Comparison of ENCODE assay signal across 25 cellular contexts in the genomic region with DNA sequence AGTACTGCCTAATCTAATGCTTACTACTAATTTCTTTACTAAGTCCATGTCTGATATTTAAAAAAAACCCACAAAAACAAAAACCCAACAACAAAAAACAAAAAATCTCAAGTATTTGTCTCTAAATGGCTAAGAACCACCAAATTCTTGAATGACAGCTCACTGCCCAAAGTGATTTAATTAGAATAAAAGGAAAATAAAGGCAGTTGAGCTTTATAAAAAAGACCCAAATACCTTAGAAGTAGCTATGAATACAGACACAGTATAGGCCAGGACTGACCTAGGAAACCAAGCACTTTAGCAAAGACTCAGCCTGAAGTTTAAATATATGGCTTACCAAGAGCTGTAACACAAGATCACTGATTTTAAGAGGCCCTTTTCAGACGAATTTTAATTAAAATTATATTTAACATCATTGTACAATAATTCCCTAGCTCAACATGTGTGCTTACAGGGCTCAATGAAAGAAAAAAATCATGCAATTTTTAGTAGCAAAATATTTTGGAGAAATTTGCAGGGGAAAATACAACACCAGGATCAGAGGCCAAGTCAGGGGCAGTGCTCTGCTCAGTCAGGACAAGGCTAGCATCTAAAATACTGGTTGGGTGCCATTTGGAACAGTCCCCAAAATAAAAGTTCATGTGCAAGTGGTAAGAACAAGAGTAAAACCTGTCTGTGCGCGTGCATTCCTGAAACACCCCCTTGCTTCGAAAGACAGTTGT. TPM values are rescaled to one million over a fixed set of nuclear protein-coding genes. Genes with fewer than 3 reads are reported as not detected.
"Had no signal": no experiment of that assay in that cellular context is flagged by ENCODE, and none has a peak within 500 bp of the region (broad histone marks: within the 10 kb centered on the region; RNA-seq: fewer than 3 reads in every experiment).

No MANE protein-coding gene starts in this region.

- H3K27ac ChIP-seq: ascending aorta, breast epithelium, upper lobe of left lung, WERI-Rb-1 had no signal

- H3K4me1 ChIP-seq: ascending aorta, breast epithelium had no signal

- H3K27me3 ChIP-seq: ascending aorta, breast epithelium, spleen, testis, upper lobe of left lung had no signal

- H3K9me3 ChIP-seq: ascending aorta, breast epithelium, spleen, testis, upper lobe of left lung had no signal

- H3K4me3 ChIP-seq: ascending aorta, breast epithelium, lung, spleen, testis, upper lobe of left lung had no signal

- DNase-seq: activated CD4-positive, alpha-beta T cell treated with anti-CD3 and anti-CD28 coated beads, Interleukin-2, amount 50 U/mL, for 1 hour; activated CD4-positive, CD25-positive, alpha-beta regulatory T cell treated with anti-CD3 and anti-CD28 coated beads, Interleukin-2, amount 50 U/mL, for 72 hours; activated CD8-positive, alpha-beta T cell treated with anti-CD3 and anti-CD28 coated beads, Interleukin-2, amount 10 ng/mL, durations not matched to agents 7 days and 5 days; activated gamma-delta T cell treated with Interleukin-2 at 50 U/mL for 16 hours; effector memory CD4-positive, alpha-beta T cell; glutamatergic neuron; hippocampal formation; left colon; naive thymus-derived CD4-positive, alpha-beta T cell; posterior cingulate gyrus; spleen; stimulated activated CD4-positive, alpha-beta T cell treated with anti-CD3 and anti-CD28 coated beads, Interleukin-4, amount 100 ng/mL, for 1 hour; stimulated activated naive CD4-positive, alpha-beta T cell; T-helper 1 cell; testis; upper lobe of left lung; WERI-Rb-1 had no signal

- ATAC-seq: activated CD8-positive, alpha-beta T cell treated with anti-CD3 and anti-CD28 coated beads, Interleukin-2, amount 10 ng/mL, durations not matched to agents 7 days and 5 days; esophagus mucosa; naive thymus-derived CD4-positive, alpha-beta T cell had no signal

- FAIRE-seq: colon, endothelial cell of umbilical vein, frontal cortex, TTC549 had no signal

- H3K36me3 ChIP-seq: breast epithelium had no signal

RNA-seq across cellular contexts. Expression of a gene that starts 24.8 kb away (rescaled TPM):
- total RNA-seq: ascending aorta had no signal
